8 cellular contexts compared by ENCODE assay signal in genomic region chr1:164559342-164560070, GRCh38. TPM values are rescaled to one million over a fixed set of nuclear protein-coding genes. Genes with fewer than 3 reads are reported as not detected.
DNase-seq lines count a peak whose midpoint lies in the region; ATAC-seq and TF ChIP-seq lines count a peak whose summit lies in the region.

No MANE protein-coding gene starts in this region.

- no peaks in the 10 kb centered on the region for H3K36me3 ChIP-seq in stomach

- no peak for TF ChIP-seq POLR2A in stomach (IDR thresholded peaks at IDR 0.05)

- H3K9me3 ChIP-seq in stomach = no peaks in the 10 kb centered on the region

- ATAC-seq in HG02970 (IDR thresholded peaks at IDR 0.05; ENCODE audit: low FRiP score, unreplicated experiment) = no peak

- intact Hi-C loops in stomach (cut with DNase I; ENCODE audit: low total_unique reads) = no loop called here

- TF ChIP-seq CTCF in choroid plexus epithelial cell (conservative IDR thresholded peaks at IDR 0.05; ENCODE audit: low read depth, low read length) = no peak
- TF ChIP-seq CTCF in stomach (IDR thresholded peaks at IDR 0.05) = no peak

- 1 to 2% (median 1%) methylated on average over 19 to 20 of the region's 20 CpGs for WGBS in stomach, 5 donors

- H3K27me3 ChIP-seq in stomach = peaks cover 0 to 7% (median 0%) of the 10 kb centered on the region in 3 donors

- DNase-seq in NCI-H2196 (lab: John Stamatoyannopoulos, UW; ENCODE audit: unreplicated experiment) = peak; percentile 56
- no peak for DNase-seq in NCI-H2196 treated with DMSO at 0.1 percent for 48 hours (lab: John Stamatoyannopoulos, UW; ENCODE audit: unreplicated experiment)
- DNase-seq in NCI-H748 treated with DMSO at 0.1 percent for 48 hours (lab: John Stamatoyannopoulos, UW) = peak; percentile 46
- peak; percentile 28 for DNase-seq in choroid plexus epithelial cell (ENCODE audit: low read depth)
- peak; percentile 78 for DNase-seq in left kidney (ENCODE audit: low read depth, low spot score)
- DNase-seq in stomach = no peak
- DNase-seq in activated CD4-positive, alpha-beta T cell treated with anti-CD3 and anti-CD28 coated beads for 48 hours = no peak

- peaks cover 8 to 42% (median 26%) of the 10 kb centered on the region in 4 donors for H3K4me1 ChIP-seq in stomach

- H3K4me3 ChIP-seq in choroid plexus epithelial cell (ENCODE audit: low read depth, low read length) (peak overlapping the region; percentile 63), stomach (peak overlapping the region; percentile 79 to 89 (median 80))

- no peak for TF ChIP-seq EP300 in stomach (IDR thresholded peaks at IDR 0.05)

- H3K27ac ChIP-seq in stomach = peak overlapping the region; percentile 78 to 93 (median 87)

RNA-seq across cellular contexts. Expression of gene PBX1, which starts 0.5 kb away (rescaled TPM):
- total RNA-seq in stomach = 100 to 1,000 TPM in 1 of 5 donors, 10 to 100 TPM in 4; 11.6 to 113 (median 31.0) TPM
- 10 to 100 TPM; 11.0 to 15.6 (median 12.3) TPM for polyA plus RNA-seq in stomach

Comparison
In these comparisons a context has a peak if more than half of its experiments do, and no peak if none do; other contexts are left out.
1. DNase-seq: peak in NCI-H2196 (single experiment), NCI-H748 treated with DMSO at 0.1 percent for 48 hours (single experiment), choroid plexus epithelial cell (single experiment) and left kidney (single experiment); none in NCI-H2196 treated with DMSO at 0.1 percent for 48 hours (single experiment), stomach (single experiment) and activated CD4-positive, alpha-beta T cell treated with anti-CD3 and anti-CD28 coated beads for 48 hours (single experiment).